Comparison of ENCODE assay signal across 1 cellular context in the genomic region with DNA sequence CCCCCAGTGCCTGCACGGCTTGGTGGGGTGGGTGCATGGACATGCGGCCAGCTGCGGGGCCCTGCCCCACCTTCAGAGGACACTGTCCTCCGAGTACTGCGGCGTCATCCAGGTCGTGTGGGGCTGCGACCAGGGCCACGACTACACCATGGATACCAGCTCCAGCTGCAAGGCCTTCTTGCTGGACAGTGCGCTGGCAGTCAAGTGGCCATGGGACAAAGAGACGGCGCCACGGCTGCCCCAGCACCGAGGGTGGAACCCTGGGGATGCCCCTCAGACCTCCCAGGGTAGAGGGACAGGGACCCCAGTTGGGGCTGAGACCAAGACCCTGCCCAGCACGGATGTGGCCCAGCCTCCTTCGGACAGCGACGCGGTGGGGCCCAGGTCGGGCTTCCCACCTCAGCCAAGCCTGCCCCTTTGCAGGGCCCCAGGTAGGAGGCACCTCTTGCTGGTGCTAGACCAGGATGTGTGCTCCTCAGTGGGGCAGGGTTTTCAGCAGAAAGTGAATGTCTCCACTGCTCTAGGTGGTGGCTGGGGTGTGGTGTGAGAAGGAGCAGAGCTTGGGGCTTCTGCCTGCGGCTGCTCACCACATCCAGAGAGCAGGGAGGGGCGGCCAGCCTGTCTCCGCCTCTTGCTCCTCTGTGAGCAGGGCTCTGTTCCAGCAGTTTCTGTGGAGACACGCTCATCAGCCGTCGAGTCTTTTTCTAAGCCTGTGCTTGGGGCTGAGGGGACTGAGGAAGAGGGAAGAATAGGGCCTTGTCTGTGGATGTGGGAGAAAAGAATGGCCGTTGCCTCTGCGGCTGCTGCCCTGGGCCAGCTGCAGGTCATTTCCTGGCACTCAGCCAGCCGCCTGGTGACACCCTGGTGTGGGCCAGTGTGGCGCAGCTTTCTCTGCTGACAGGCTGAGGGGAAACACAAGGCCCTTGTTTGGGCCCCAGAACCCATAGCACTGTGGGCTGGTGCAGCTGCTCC.
A peak's percentile ranks its signal among the peaks of the same experiment; 100 is the strongest.
TF ChIP-seq lines count a peak whose summit lies in the region.

No MANE protein-coding gene starts in this region.

TF ChIP-seq in K562, 482 proteins besides CTCF, POLR2A, EP300 and RAD21:
- TF ChIP-seq RBM22 (IDR thresholded peaks at IDR 0.05; ENCODE audit: low read depth, low read length, poor library complexity, severe bottlenecking) (peak; percentile 65), NFIX (CRISPR knock-in tag; IDR thresholded peaks at IDR 0.05; ENCODE audit: low read depth) (0 out of 2 replicates have a peak, but pooled peaks have one; percentile 38), ZSCAN32 (CRISPR knock-in tag; IDR thresholded peaks at IDR 0.05) (no peak), SRSF3 (IDR thresholded peaks at IDR 0.05; ENCODE audit: insufficient read depth, low read length) (no peak), ZBTB7A (IDR thresholded peaks at IDR 0.05; ENCODE audit: borderline replicate concordance, control insufficient read depth, low read depth, low read length) (no peak), SP2 (IDR thresholded peaks at IDR 0.05; ENCODE audit: extremely low read depth, low read depth, low read length, poor library complexity, severe bottlenecking) (no peak), ZNF282 (CRISPR knock-in tag; IDR thresholded peaks at IDR 0.05) (no peak), RBFOX2 (IDR thresholded peaks at IDR 0.05; ENCODE audit: low read depth, low read length) (peak; percentile 53), FIP1L1 (IDR thresholded peaks at IDR 0.05; ENCODE audit: low read depth, low read length, poor library complexity, severe bottlenecking) (peak; percentile 44), POLR2G (IDR thresholded peaks at IDR 0.05; ENCODE audit: low read depth, low read length) (peak; percentile 75), POLR3G (IDR thresholded peaks at IDR 0.05; ENCODE audit: extremely low read depth, insufficient read length, insufficient replicate concordance) (no peak), TAF15 (IDR thresholded peaks at IDR 0.05; ENCODE audit: low read depth, low read length) (0 out of 2 replicates have a peak, but pooled peaks have one; percentile 33), NFIC (IDR thresholded peaks at IDR 0.05) (peak; percentile 91), ZNF316 (IDR thresholded peaks at IDR 0.05) (no peak), DACH1 (IDR thresholded peaks at IDR 0.05; ENCODE audit: partially characterized antibody) (no peak), MCM2 (IDR thresholded peaks at IDR 0.05; ENCODE audit: low read depth) (no peak)
- TF ChIP-seq, protein P1, sequence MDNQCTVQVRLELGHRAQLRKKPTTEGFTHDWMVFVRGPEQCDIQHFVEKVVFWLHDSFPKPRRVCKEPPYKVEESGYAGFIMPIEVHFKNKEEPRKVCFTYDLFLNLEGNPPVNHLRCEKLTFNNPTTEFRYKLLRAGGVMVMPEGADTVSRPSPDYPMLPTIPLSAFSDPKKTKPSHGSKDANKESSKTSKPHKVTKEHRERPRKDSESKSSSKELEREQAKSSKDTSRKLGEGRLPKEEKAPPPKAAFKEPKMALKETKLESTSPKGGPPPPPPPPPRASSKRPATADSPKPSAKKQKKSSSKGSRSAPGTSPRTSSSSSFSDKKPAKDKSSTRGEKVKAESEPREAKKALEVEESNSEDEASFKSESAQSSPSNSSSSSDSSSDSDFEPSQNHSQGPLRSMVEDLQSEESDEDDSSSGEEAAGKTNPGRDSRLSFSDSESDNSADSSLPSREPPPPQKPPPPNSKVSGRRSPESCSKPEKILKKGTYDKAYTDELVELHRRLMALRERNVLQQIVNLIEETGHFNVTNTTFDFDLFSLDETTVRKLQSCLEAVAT (IDR thresholded peaks at IDR 0.05), result no peak
- TF ChIP-seq, protein P2, sequence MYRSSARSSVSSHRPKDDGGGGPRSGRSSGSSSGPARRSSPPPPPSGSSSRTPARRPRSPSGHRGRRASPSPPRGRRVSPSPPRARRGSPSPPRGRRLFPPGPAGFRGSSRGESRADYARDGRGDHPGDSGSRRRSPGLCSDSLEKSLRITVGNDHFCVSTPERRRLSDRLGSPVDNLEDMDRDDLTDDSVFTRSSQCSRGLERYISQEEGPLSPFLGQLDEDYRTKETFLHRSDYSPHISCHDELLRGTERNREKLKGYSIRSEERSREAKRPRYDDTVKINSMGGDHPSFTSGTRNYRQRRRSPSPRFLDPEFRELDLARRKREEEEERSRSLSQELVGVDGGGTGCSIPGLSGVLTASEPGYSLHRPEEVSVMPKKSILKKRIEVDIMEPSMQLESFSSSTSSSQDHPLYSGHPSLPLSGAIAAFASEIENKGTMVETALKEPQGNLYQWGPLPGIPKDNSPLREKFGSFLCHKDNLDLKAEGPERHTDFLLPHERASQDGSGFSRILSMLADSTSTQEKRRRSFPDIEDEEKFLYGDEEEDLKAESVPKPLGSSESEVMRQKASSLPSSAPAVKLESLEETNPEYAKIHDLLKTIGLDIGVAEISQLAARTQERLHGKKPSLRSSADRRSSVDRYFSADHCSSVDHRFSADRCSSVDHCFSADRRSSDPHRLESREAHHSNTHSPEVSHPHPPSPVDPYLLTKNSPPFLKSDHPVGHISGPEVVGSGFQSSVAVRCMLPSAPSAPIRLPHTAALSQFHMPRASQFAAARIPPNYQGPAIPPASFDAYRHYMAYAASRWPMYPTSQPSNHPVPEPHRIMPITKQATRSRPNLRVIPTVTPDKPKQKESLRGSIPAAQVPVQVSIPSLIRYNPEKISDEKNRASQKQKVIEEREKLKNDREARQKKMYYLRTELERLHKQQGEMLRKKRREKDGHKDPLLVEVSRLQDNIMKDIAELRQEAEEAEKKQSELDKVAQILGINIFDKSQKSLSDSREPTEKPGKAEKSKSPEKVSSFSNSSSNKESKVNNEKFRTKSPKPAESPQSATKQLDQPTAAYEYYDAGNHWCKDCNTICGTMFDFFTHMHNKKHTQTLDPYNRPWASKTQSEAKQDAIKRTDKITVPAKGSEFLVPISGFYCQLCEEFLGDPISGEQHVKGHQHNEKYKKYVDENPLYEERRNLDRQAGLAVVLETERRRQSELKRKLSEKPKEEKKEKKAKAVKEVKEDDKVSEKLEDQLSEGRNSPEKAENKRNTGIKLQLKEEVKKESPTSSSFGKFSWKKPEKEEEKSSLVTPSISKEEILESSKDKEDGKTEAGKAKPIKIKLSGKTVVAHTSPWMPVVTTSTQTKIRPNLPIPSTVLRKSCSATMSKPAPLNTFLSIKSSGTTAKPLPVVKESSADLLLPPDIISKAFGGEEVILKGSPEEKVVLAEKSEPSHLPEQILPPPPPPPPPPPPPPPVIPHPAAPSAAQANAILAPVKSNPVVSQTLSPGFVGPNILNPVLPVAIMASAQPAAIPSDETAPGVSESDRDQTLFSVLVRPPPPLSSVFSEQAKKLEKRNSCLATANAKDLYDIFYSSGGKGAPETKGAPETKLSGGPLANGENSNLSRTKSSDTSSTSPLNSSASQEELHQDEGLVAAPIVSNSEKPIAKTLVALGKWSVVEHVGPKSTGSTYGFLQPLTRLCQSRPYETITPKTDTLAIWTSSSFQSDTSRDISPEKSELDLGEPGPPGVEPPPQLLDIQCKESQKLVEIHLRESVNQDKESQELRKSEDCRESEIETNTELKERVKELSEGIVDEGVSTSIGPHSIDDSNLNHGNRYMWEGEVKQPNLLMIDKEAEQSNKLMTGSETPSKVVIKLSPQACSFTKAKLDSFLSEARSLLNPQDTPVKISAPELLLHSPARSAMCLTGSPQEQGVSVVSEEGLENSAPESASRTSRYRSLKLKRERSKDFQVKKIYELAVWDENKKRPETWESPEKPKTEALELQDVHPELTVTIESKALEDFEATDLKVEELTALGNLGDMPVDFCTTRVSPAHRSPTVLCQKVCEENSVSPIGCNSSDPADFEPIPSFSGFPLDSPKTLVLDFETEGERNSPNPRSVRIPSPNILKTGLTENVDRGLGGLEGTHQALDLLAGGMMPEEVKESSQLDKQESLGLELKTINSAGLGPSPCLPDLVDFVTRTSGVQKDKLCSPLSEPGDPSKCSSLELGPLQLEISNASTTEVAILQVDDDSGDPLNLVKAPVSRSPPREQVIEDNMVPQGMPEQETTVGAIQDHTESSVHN (IDR thresholded peaks at IDR 0.05; ENCODE audit: borderline replicate concordance in 1 of 2, low read depth in 1 of 2), result no peak
- TF ChIP-seq, protein P3, sequence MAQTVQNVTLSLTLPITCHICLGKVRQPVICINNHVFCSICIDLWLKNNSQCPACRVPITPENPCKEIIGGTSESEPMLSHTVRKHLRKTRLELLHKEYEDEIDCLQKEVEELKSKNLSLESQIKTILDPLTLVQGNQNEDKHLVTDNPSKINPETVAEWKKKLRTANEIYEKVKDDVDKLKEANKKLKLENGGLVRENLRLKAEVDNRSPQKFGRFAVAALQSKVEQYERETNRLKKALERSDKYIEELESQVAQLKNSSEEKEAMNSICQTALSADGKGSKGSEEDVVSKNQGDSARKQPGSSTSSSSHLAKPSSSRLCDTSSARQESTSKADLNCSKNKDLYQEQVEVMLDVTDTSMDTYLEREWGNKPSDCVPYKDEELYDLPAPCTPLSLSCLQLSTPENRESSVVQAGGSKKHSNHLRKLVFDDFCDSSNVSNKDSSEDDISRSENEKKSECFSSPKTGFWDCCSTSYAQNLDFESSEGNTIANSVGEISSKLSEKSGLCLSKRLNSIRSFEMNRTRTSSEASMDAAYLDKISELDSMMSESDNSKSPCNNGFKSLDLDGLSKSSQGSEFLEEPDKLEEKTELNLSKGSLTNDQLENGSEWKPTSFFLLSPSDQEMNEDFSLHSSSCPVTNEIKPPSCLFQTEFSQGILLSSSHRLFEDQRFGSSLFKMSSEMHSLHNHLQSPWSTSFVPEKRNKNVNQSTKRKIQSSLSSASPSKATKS (CRISPR knock-in tag; IDR thresholded peaks at IDR 0.05), result no peak
